8 cellular contexts compared by ENCODE assay signal in the genomic region with DNA sequence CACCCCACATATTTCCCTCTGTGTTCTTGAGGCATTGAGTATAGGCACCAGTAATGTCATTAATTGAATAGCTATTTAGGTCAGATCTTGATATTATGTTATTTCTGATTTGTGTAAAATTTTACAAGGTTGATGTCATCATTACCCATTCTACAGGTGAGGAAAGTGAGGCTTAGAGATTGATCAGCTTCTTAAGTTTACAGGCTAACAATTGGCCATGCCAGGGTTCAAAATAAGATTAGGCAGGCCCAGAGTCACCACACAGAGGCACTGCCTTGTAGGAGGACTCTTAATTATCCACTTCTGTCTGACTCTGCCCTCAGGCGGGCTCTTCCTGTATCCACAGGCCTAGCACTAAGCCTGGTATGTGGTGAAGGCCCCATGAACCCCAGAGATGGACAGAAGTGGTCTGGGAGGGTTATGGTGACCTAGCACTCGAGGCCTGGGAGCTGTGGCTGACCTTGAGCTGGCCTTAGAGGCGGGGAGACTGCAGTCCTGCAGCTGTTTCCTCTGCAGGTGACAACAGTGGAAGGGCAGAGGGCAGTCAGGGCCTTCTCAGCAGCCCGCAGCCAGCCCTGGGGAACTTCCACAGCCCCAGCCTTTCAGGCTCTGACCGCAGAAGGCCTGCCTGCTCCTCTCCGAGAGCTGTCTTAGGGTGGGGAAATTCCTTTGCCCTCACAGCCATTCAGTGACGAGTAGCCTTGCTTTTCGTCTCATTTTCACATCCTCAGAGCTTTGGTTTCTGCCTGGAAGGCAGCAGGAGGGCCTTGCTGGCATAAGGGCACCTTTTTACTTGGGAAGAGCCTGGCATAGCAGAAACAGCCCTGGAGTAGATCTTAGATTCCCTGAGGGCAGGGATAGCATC. TPM values are rescaled to one million over a fixed set of nuclear protein-coding genes. Genes with fewer than 3 reads are reported as not detected.
DNase-seq lines count a peak whose midpoint lies in the region; ATAC-seq lines count a peak whose summit lies in the region.

No MANE protein-coding gene starts in this region.

- H3K4me3 Mint-ChIP-seq in CD4-positive, CD25-positive, alpha-beta regulatory T cell: peak overlapping the region in 2 of 4 donors; percentile 31 to 67
- H3K4me3 Mint-ChIP-seq in activated naive CD4-positive, alpha-beta T cell treated with anti-CD3 and anti-CD28 coated beads, Interleukin-2, amount 10 ng/mL, durations not matched to agents 7 days and 5 days: no peak overlapping the region

- CTCF ChIA-PET in activated naive CD4-positive, alpha-beta T cell treated with anti-CD3 and anti-CD28 coated beads, Interleukin-2, amount 10 ng/mL, durations not matched to agents 7 days and 5 days (lab: Charles Lee): interaction anchor here (0.6 to 1.0 kb wide), 2 partner anchors 29 to 48 kb away, joined by 3 to 4 read pairs; no protein-coding TSS in a partner anchor

- no peaks in the 10 kb centered on the region for H3K27me3 Mint-ChIP-seq in CD4-positive, CD25-positive, alpha-beta regulatory T cell
- H3K27me3 Mint-ChIP-seq in activated naive CD4-positive, alpha-beta T cell treated with anti-CD3 and anti-CD28 coated beads, Interleukin-2, amount 10 ng/mL, durations not matched to agents 7 days and 5 days: no peaks in the 10 kb centered on the region

- H3K27ac Mint-ChIP-seq in CD4-positive, CD25-positive, alpha-beta regulatory T cell: peak overlapping the region; percentile 82 to 93 (median 89)
- peak overlapping the region; percentile 71 for H3K27ac Mint-ChIP-seq in activated naive CD4-positive, alpha-beta T cell treated with anti-CD3 and anti-CD28 coated beads, Interleukin-2, amount 10 ng/mL, durations not matched to agents 7 days and 5 days

- H3K27ac ChIP-seq in CD4-positive, CD25-positive, alpha-beta regulatory T cell (ENCODE audit: insufficient read depth, low read length, poor library complexity, severe bottlenecking): peak overlapping the region; percentile 83

- H3K9me3 Mint-ChIP-seq in CD4-positive, CD25-positive, alpha-beta regulatory T cell: no peaks in the 10 kb centered on the region
- no peaks in the 10 kb centered on the region for H3K9me3 Mint-ChIP-seq in activated naive CD4-positive, alpha-beta T cell treated with anti-CD3 and anti-CD28 coated beads, Interleukin-2, amount 10 ng/mL, durations not matched to agents 7 days and 5 days

- H3K9me3 ChIP-seq in CD4-positive, CD25-positive, alpha-beta regulatory T cell (ENCODE audit: control insufficient read depth in 2 of 2, low read length in 2 of 2): no peaks in the 10 kb centered on the region

- peaks cover 6 to 45% (median 25%) of the 10 kb centered on the region in 4 donors for H3K4me1 Mint-ChIP-seq in CD4-positive, CD25-positive, alpha-beta regulatory T cell
- H3K4me1 Mint-ChIP-seq in activated naive CD4-positive, alpha-beta T cell treated with anti-CD3 and anti-CD28 coated beads, Interleukin-2, amount 10 ng/mL, durations not matched to agents 7 days and 5 days: peaks cover 23% of the 10 kb centered on the region

- no peaks in the 10 kb centered on the region for H3K27me3 ChIP-seq in CD4-positive, CD25-positive, alpha-beta regulatory T cell (ENCODE audit: control insufficient read depth, insufficient read depth, low read length)

- peaks cover 19% of the 10 kb centered on the region for H3K36me3 Mint-ChIP-seq in CD4-positive, CD25-positive, alpha-beta regulatory T cell
- peaks cover 57% of the 10 kb centered on the region for H3K36me3 Mint-ChIP-seq in activated naive CD4-positive, alpha-beta T cell treated with anti-CD3 and anti-CD28 coated beads, Interleukin-2, amount 10 ng/mL, durations not matched to agents 7 days and 5 days

- peaks cover 51% of the 10 kb centered on the region for H3K36me3 ChIP-seq in CD4-positive, CD25-positive, alpha-beta regulatory T cell (ENCODE audit: control insufficient read depth, insufficient read depth, low read length)

- peak; percentile 80 to 81 for ATAC-seq in CD4-positive, CD25-positive, alpha-beta regulatory T cell (ENCODE audit: low read depth in 2 of 2)
- ATAC-seq in GM19467 (IDR thresholded peaks at IDR 0.05; ENCODE audit: unreplicated experiment) (peak; percentile 80), HG03558 (IDR thresholded peaks at IDR 0.05; ENCODE audit: extremely low read depth, unreplicated experiment) (peak; percentile 81)

- peak; percentile 36 to 59 (median 49) for DNase-seq in CD4-positive, CD25-positive, alpha-beta regulatory T cell
- no peak for DNase-seq in activated naive CD4-positive, alpha-beta T cell treated with anti-CD3 and anti-CD28 coated beads, Interleukin-2, amount 10 ng/mL, durations not matched to agents 7 days and 5 days
- peak in 2 of 3 donors; percentile 28 to 38 for DNase-seq in stimulated activated CD4-positive, alpha-beta T cell treated with anti-CD3 and anti-CD28 coated beads, TNF-alpha, amount 100 ng/mL, for 48 hours (ENCODE audit: low read depth in 3 of 3)
- no peak for DNase-seq in NK-92 treated with Interleukin-12 subunit alpha and Interleukin-12 subunit beta, amount 100 ng/mL, for 24 hours (lab: John Stamatoyannopoulos, UW)
- DNase-seq in retina (no peak), NCI-H526 (lab: John Stamatoyannopoulos, UW) (no peak)

- H3K4me1 ChIP-seq in CD4-positive, CD25-positive, alpha-beta regulatory T cell (ENCODE audit: control insufficient read depth, insufficient read depth, low read length, poor library complexity, severe bottlenecking): peaks cover 33% of the 10 kb centered on the region

- peak overlapping the region; percentile 42 for H3K4me3 ChIP-seq in CD4-positive, CD25-positive, alpha-beta regulatory T cell (ENCODE audit: low read depth, low read length)

RNA-seq across cellular contexts. Expression of a gene that starts 12.2 kb away (rescaled TPM):
- 73.6 TPM for total RNA-seq in CD4-positive, CD25-positive, alpha-beta regulatory T cell
- 10 to 100 TPM in 2 of 4 donors, 1 to 10 TPM in 2; 4.4 to 14.8 (median 10.3) TPM for polyA plus RNA-seq in CD4-positive, CD25-positive, alpha-beta regulatory T cell

RNA-seq across cellular contexts. Expression of a gene that starts 24.2 kb away (rescaled TPM):
- 1.3 TPM for total RNA-seq in CD4-positive, CD25-positive, alpha-beta regulatory T cell
- polyA plus RNA-seq in CD4-positive, CD25-positive, alpha-beta regulatory T cell: not detected

RNA-seq across cellular contexts. Expression of a gene that starts 51.0 kb away (rescaled TPM):
- total RNA-seq in CD4-positive, CD25-positive, alpha-beta regulatory T cell: 8.6 TPM
- polyA plus RNA-seq in CD4-positive, CD25-positive, alpha-beta regulatory T cell: 10 to 100 TPM in 2 of 4 donors, 1 to 10 TPM in 2; 8.3 to 13.2 (median 9.8) TPM

RNA-seq across cellular contexts. Expression of a gene that starts 51.4 kb away (rescaled TPM):
- total RNA-seq in CD4-positive, CD25-positive, alpha-beta regulatory T cell: 45.5 TPM
- 10 to 100 TPM; 12.1 to 32.1 (median 20.5) TPM for polyA plus RNA-seq in CD4-positive, CD25-positive, alpha-beta regulatory T cell

Comparison
In these comparisons a context has a peak if more than half of its experiments do, and no peak if none do; other contexts are left out.
1. DNase-seq: peak in CD4-positive, CD25-positive, alpha-beta regulatory T cell (3 of 3) and stimulated activated CD4-positive, alpha-beta T cell treated with anti-CD3 and anti-CD28 coated beads, TNF-alpha, amount 100 ng/mL, for 48 hours (2 of 3); none in activated naive CD4-positive, alpha-beta T cell treated with anti-CD3 and anti-CD28 coated beads, Interleukin-2, amount 10 ng/mL, durations not matched to agents 7 days and 5 days (single experiment), NK-92 treated with Interleukin-12 subunit alpha and Interleukin-12 subunit beta, amount 100 ng/mL, for 24 hours (single experiment), retina (single experiment) and NCI-H526 (0 of 2).
2. Peak in every context shown above with its lines, with median percentiles within 50 percentile points of each other: ATAC-seq.